18 cellular contexts compared by ENCODE assay signal in the genomic region with DNA sequence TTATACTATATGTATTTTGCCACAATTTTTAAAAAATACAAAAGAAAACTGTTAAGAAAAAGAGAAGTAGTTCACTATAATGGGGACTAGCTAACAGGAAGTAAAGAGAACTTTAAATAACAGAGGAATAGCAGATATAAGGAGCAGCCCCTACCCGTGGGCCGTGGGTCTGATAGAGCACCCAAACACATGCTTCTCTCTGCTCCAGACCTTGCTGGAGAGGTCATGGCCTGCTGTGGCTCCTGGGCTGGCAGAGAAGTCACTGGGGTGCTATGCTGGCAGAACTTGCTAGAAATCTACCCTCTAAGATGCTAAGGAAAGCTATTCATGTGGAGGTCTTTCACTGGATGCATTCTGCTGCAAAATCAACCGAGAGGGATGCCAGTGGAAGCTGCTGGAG. TPM values are rescaled to one million over a fixed set of nuclear protein-coding genes. Genes with fewer than 3 reads are reported as not detected.
A peak's percentile ranks its signal among the peaks of the same experiment; 100 is the strongest.
DNase-seq lines count a peak whose midpoint lies in the region; ATAC-seq, FAIRE-seq and TF ChIP-seq lines count a peak whose summit lies in the region.
"Had no signal": no experiment of that assay in that cellular context is flagged by ENCODE, and none has a peak within 500 bp of the region (broad histone marks: within the 10 kb centered on the region; RNA-seq: fewer than 3 reads in every experiment).

No MANE protein-coding gene starts in this region.

- intact Hi-C loops in activated CD4-positive, alpha-beta memory T cell treated with anti-CD3 and anti-CD28 coated beads for 36 hours (cut with micrococcal nuclease): loop anchor here (1.0 kb wide), 1 partner anchor 8 kb away; no protein-coding TSS in a partner anchor
- intact Hi-C loops in naive thymus-derived CD4-positive, alpha-beta T cell (cut with micrococcal nuclease): loop anchor here in 1 of 2 donors (1.0 kb wide), 2 partner anchors 9 kb away; no protein-coding TSS in a partner anchor
- intact Hi-C loops in mucosa of descending colon (cut with DNase I, micrococcal nuclease): no loop called here

- H3K4me1 Mint-ChIP-seq in T-helper 2 cell treated with Interferon-gamma antibody and Interleukin-4, amounts not matched to agents 5 μg/mL and 100 μg/mL, for 36 hours (ENCODE audit: low read depth): peaks cover 82% of the 10 kb centered on the region
- peaks cover 93% of the 10 kb centered on the region for H3K4me1 Mint-ChIP-seq in activated CD4-positive, alpha-beta memory T cell treated with anti-CD3 and anti-CD28 coated beads for 36 hours (ENCODE audit: low read depth)
- H3K4me1 Mint-ChIP-seq in naive thymus-derived CD4-positive, alpha-beta T cell: peaks cover 63 to 98% (median 96%) of the 10 kb centered on the region in 7 donors

- no peaks in the 10 kb centered on the region for H3K27me3 ChIP-seq in naive thymus-derived CD4-positive, alpha-beta T cell (ENCODE audit: control insufficient read depth in 2 of 2, insufficient read depth in 2 of 2, low read length in 2 of 2)
- H3K27me3 ChIP-seq: gastroesophageal sphincter had no signal

- peak overlapping the region; percentile 57 for H3K4me3 Mint-ChIP-seq in T-helper 2 cell treated with Interferon-gamma antibody and Interleukin-4, amounts not matched to agents 5 μg/mL and 100 μg/mL, for 36 hours
- peak overlapping the region; percentile 15 for H3K4me3 Mint-ChIP-seq in activated CD4-positive, alpha-beta memory T cell treated with anti-CD3 and anti-CD28 coated beads for 36 hours
- peak overlapping the region in 9 of 10 donors; percentile 41 to 79 (median 72) for H3K4me3 Mint-ChIP-seq in naive thymus-derived CD4-positive, alpha-beta T cell
- H3K4me3 Mint-ChIP-seq: neural crest cell had no signal

- H3K36me3 Mint-ChIP-seq in T-helper 2 cell treated with Interferon-gamma antibody and Interleukin-4, amounts not matched to agents 5 μg/mL and 100 μg/mL, for 36 hours (ENCODE audit: low read depth): peaks cover 43% of the 10 kb centered on the region
- peaks cover 9% of the 10 kb centered on the region for H3K36me3 Mint-ChIP-seq in activated CD4-positive, alpha-beta memory T cell treated with anti-CD3 and anti-CD28 coated beads for 36 hours
- H3K36me3 Mint-ChIP-seq in naive thymus-derived CD4-positive, alpha-beta T cell: peaks cover 0 to 47% (median 10%) of the 10 kb centered on the region in 5 donors

- H3K9me3 Mint-ChIP-seq in T-helper 2 cell treated with Interferon-gamma antibody and Interleukin-4, amounts not matched to agents 5 μg/mL and 100 μg/mL, for 36 hours: no peaks in the 10 kb centered on the region
- H3K9me3 Mint-ChIP-seq in activated CD4-positive, alpha-beta memory T cell treated with anti-CD3 and anti-CD28 coated beads for 36 hours: no peaks in the 10 kb centered on the region
- H3K9me3 Mint-ChIP-seq in naive thymus-derived CD4-positive, alpha-beta T cell: no peaks in the 10 kb centered on the region
- H3K9me3 Mint-ChIP-seq: neural crest cell had no signal

- H3K36me3 ChIP-seq in naive thymus-derived CD4-positive, alpha-beta T cell (ENCODE audit: control insufficient read depth in 2 of 3, insufficient read depth in 3 of 3, low read length in 3 of 3): no peaks in the 10 kb centered on the region
- no peaks in the 10 kb centered on the region for H3K36me3 ChIP-seq in mucosa of descending colon (ENCODE audit: low read depth)
- H3K36me3 ChIP-seq: gastroesophageal sphincter, lower lobe of right lung, thoracic aorta had no signal

- peak overlapping the region; percentile 26 for H3K27ac ChIP-seq in naive thymus-derived CD4-positive, alpha-beta T cell (ENCODE audit: low read depth, low read length)
- H3K27ac ChIP-seq: A549, gastroesophageal sphincter, lower lobe of right lung, thoracic aorta had no signal

- H3K9me3 ChIP-seq in naive thymus-derived CD4-positive, alpha-beta T cell (ENCODE audit: control insufficient read depth in 2 of 3, low read length in 3 of 3): no peaks in the 10 kb centered on the region
- no peaks in the 10 kb centered on the region for H3K9me3 ChIP-seq in mucosa of descending colon
- H3K9me3 ChIP-seq: A549, gastroesophageal sphincter, lower lobe of right lung, thoracic aorta had no signal

- FAIRE-seq in GM19239 (lab: Jason Lieb, UNC): peak; percentile 71
- FAIRE-seq: G401.6, RCC 7860 had no signal

- POLR2A ChIA-PET in activated CD4-positive, alpha-beta memory T cell treated with anti-CD3 and anti-CD28 coated beads for 36 hours (lab: Charles Lee): interaction anchor here (0.8 to 21.3 kb wide), 8 partner anchors 9 to 77 kb away, joined by 3 to 504 read pairs (median 6); partner anchors contain the start of gene TNFAIP8
- POLR2A ChIA-PET in naive thymus-derived CD4-positive, alpha-beta T cell (lab: Charles Lee): interaction anchor here (2.0 to 7.2 kb wide), 4 partner anchors 8 to 35 kb away, joined by 5 to 41 read pairs (median 7); partner anchors contain the start of gene TNFAIP8
- POLR2A ChIA-PET in HEK293T (lab: Yijun Ruan, JAX): interaction anchor here (1.5 kb wide), 1 partner anchor 14 kb away, joined by 3 read pairs; no protein-coding TSS in a partner anchor

- peaks cover 85 to 88% of the 10 kb centered on the region in 2 donors for H3K4me1 ChIP-seq in naive thymus-derived CD4-positive, alpha-beta T cell (ENCODE audit: control insufficient read depth in 2 of 2, insufficient read depth in 2 of 2, low read length in 2 of 2)
- H3K4me1 ChIP-seq in mucosa of descending colon (ENCODE audit: low read depth): no peaks in the 10 kb centered on the region

- ATAC-seq in naive thymus-derived CD4-positive, alpha-beta T cell: no peak
- ATAC-seq in GM18907 (IDR thresholded peaks at IDR 0.05; ENCODE audit: unreplicated experiment) (no peak), mucosa of descending colon (no peak)
- ATAC-seq: A549, gastroesophageal sphincter, lower lobe of right lung had no signal

- no peak overlapping the region for H3K27ac Mint-ChIP-seq in T-helper 2 cell treated with Interferon-gamma antibody and Interleukin-4, amounts not matched to agents 5 μg/mL and 100 μg/mL, for 36 hours
- peak overlapping the region; percentile 88 for H3K27ac Mint-ChIP-seq in activated CD4-positive, alpha-beta memory T cell treated with anti-CD3 and anti-CD28 coated beads for 36 hours
- peak overlapping the region in 8 of 9 donors; percentile 59 to 96 (median 76) for H3K27ac Mint-ChIP-seq in naive thymus-derived CD4-positive, alpha-beta T cell

- H3K27me3 Mint-ChIP-seq in T-helper 2 cell treated with Interferon-gamma antibody and Interleukin-4, amounts not matched to agents 5 μg/mL and 100 μg/mL, for 36 hours (ENCODE audit: low read depth): no peaks in the 10 kb centered on the region
- H3K27me3 Mint-ChIP-seq in activated CD4-positive, alpha-beta memory T cell treated with anti-CD3 and anti-CD28 coated beads for 36 hours: no peaks in the 10 kb centered on the region
- no peaks in the 10 kb centered on the region for H3K27me3 Mint-ChIP-seq in naive thymus-derived CD4-positive, alpha-beta T cell

- CTCF ChIA-PET in activated CD4-positive, alpha-beta memory T cell treated with anti-CD3 and anti-CD28 coated beads for 36 hours (lab: Charles Lee): interaction anchor here (0.9 to 2.7 kb wide), 7 partner anchors 10 to 272 kb away, joined by 3 to 11 read pairs (median 3); no protein-coding TSS in a partner anchor
- CTCF ChIA-PET in naive thymus-derived CD4-positive, alpha-beta T cell (lab: Charles Lee): interaction anchor here (0.6 kb wide), 1 partner anchor 92 kb away, joined by 3 read pairs; no protein-coding TSS in a partner anchor
- CTCF ChIA-PET in HEK293T (lab: Yijun Ruan, JAX): no interaction called here

- DNase-seq in T-helper 2 cell treated with Interferon-gamma antibody and Interleukin-4, amounts not matched to agents 5 μg/mL and 100 μg/mL, for 36 hours (ENCODE audit: low spot score): no peak
- DNase-seq in T-helper 2 cell (no peak), GM19239 (ENCODE audit: insufficient read length, low spot score) (no peak), HEK293T (ENCODE audit: extremely low spot score) (no peak), mucosa of descending colon (no peak)
- DNase-seq in activated CD4-positive, alpha-beta memory T cell treated with anti-CD3 and anti-CD28 coated beads for 36 hours: no peak
- no peak for DNase-seq in naive thymus-derived CD4-positive, alpha-beta T cell
- DNase-seq: activated CD4-positive, alpha-beta T cell treated with anti-CD3 and anti-CD28 coated beads, Interleukin-2, amount 50 U/mL, for 4 hours; cerebellar nuclear complex; lower lobe of right lung; NCI-H446 had no signal

- H3K4me3 ChIP-seq in naive thymus-derived CD4-positive, alpha-beta T cell (ENCODE audit: low read length): peak overlapping the region; percentile 15
- H3K4me3 ChIP-seq in mucosa of descending colon: no peak overlapping the region
- H3K4me3 ChIP-seq: A549, gastroesophageal sphincter, lower lobe of right lung, thoracic aorta had no signal

- TF ChIP-seq CTCF in mucosa of descending colon (IDR thresholded peaks at IDR 0.05): no peak

TF ChIP-seq in HEK293T, 16 proteins besides CTCF, POLR2A, EP300 and RAD21 (continues in another document):
- TF ChIP-seq FOXK2 (IDR thresholded peaks at IDR 0.05): no peak
- TF ChIP-seq NFRKB (IDR thresholded peaks at IDR 0.05): no peak
- TF ChIP-seq BHLHE40 (IDR thresholded peaks at IDR 0.05; ENCODE audit: borderline replicate concordance): no peak
- TF ChIP-seq SUZ12 (IDR thresholded peaks at IDR 0.05): no peak
- no peak for TF ChIP-seq CTBP1 (IDR thresholded peaks at IDR 0.05; ENCODE audit: borderline replicate concordance)
- no peak for TF ChIP-seq LEF1 (IDR thresholded peaks at IDR 0.05; ENCODE audit: borderline replicate concordance)
- TF ChIP-seq FOXM1 (IDR thresholded peaks at IDR 0.05; ENCODE audit: borderline replicate concordance): no peak
- no peak for TF ChIP-seq ELF4 (IDR thresholded peaks at IDR 0.05)
- TF ChIP-seq TARDBP (IDR thresholded peaks at IDR 0.05): no peak
- no peak for TF ChIP-seq HDGF (IDR thresholded peaks at IDR 0.05; ENCODE audit: borderline replicate concordance)
- no peak for TF ChIP-seq ZNF384 (IDR thresholded peaks at IDR 0.05)
- no peak for TF ChIP-seq PKNOX1 (IDR thresholded peaks at IDR 0.05)
- no peak for TF ChIP-seq FOXA1 (IDR thresholded peaks at IDR 0.05)
- no peak for TF ChIP-seq ARNT (IDR thresholded peaks at IDR 0.05)

RNA-seq across cellular contexts. Expression of gene TNFAIP8, which starts 10.0 kb away (rescaled TPM):
- total RNA-seq in activated CD4-positive, alpha-beta memory T cell treated with anti-CD3 and anti-CD28 coated beads for 36 hours: 100 to 1,000 TPM; 153 to 159 TPM
- total RNA-seq in naive thymus-derived CD4-positive, alpha-beta T cell: 100 to 1,000 TPM; 102 to 162 (median 130) TPM
- polyA plus RNA-seq in naive thymus-derived CD4-positive, alpha-beta T cell: 100 to 1,000 TPM; 261 to 285 TPM
- 10 to 100 TPM in 2 of 3 donors, 1 to 10 TPM in 1; 8.7 to 15.7 (median 12.3) TPM for total RNA-seq in mucosa of descending colon

Comparison
In these comparisons a context has a peak if more than half of its experiments do, and no peak if none do; other contexts are left out.
1. H3K4me3 Mint-ChIP-seq: peak in every context shown above with its lines; median percentile 72 in naive thymus-derived CD4-positive, alpha-beta T cell; 57 in T-helper 2 cell treated with Interferon-gamma antibody and Interleukin-4, amounts not matched to agents 5 μg/mL and 100 μg/mL, for 36 hours; 15 in activated CD4-positive, alpha-beta memory T cell treated with anti-CD3 and anti-CD28 coated beads for 36 hours.
2. RNA of gene TNFAIP8, which starts 10.0 kb away (total RNA-seq): 153 to 159 TPM in activated CD4-positive, alpha-beta memory T cell treated with anti-CD3 and anti-CD28 coated beads for 36 hours and 102 to 162 TPM in naive thymus-derived CD4-positive, alpha-beta T cell; 8.7 to 15.7 TPM in mucosa of descending colon; every median in the first group is over 4 times any median in the second.